In genomic region chr11:1882265-1883238, GRCh38 we compare ENCODE assay signal across 8 cellular contexts. TPM values are rescaled to one million over a fixed set of nuclear protein-coding genes. Genes with fewer than 3 reads are reported as not detected.
DNase-seq lines count a peak whose midpoint lies in the region; ATAC-seq and TF ChIP-seq lines count a peak whose summit lies in the region.

No MANE protein-coding gene starts in this region.

- H3K9me3 ChIP-seq in Panc1 (ENCODE audit: control insufficient read depth, insufficient read depth, low read depth, low read length) (no peaks in the 10 kb centered on the region), neutrophil (no peaks in the 10 kb centered on the region)

- ATAC-seq in Panc1 (peak; percentile 93), HG03439 (IDR thresholded peaks at IDR 0.05; ENCODE audit: unreplicated experiment) (no peak)

- in situ Hi-C loops in Panc1 (cut with HindIII; ENCODE audit: low pct_unique_long_range_greater_than_20kb, low sequenced_read_pairs) = no loop called here

- POLR2A ChIA-PET in GM10248 (lab: Yijun Ruan, JAX) = interaction anchor here (0.6 to 0.8 kb wide), 2 partner anchors 34 to 38 kb away, joined by 3 read pairs; no protein-coding TSS in a partner anchor
- POLR2A ChIA-PET in Panc1 (lab: Charles Lee) = interaction anchor here (0.6 kb wide), 1 partner anchor 65 kb away, joined by 5 read pairs; no protein-coding TSS in a partner anchor

- H3K27me3 ChIP-seq in Panc1 (ENCODE audit: control insufficient read depth, insufficient read depth, low read length) = no peaks in the 10 kb centered on the region
- H3K27me3 ChIP-seq in neutrophil = peaks cover 16% of the 10 kb centered on the region

- H3K4me3 ChIP-seq in Panc1 (ENCODE audit: low read depth in 2 of 2, low read length in 2 of 2) = no peak overlapping the region
- H3K4me3 ChIP-seq in neutrophil (ENCODE audit: low read depth in 1 of 2, low read length in 1 of 2) = no peak overlapping the region

- intact Hi-C loops in Panc1 (cut with micrococcal nuclease; ENCODE audit: unreplicated experiment) = loop anchor here (2.0 kb wide), 1 partner anchor 268 kb away; no protein-coding TSS in a partner anchor

- H3K36me3 ChIP-seq in Panc1 (ENCODE audit: control insufficient read depth, insufficient read depth, low read length) = no peaks in the 10 kb centered on the region
- peaks cover 100% of the 10 kb centered on the region for H3K36me3 ChIP-seq in neutrophil

- TF ChIP-seq CTCF in GM10248 (IDR thresholded peaks at IDR 0.05; ENCODE audit: control extremely low read depth, extremely low read depth, low read depth, missing control alignments) = peak; percentile 96
- TF ChIP-seq CTCF in Panc1 (IDR thresholded peaks at IDR 0.05) = peak; percentile 100
- TF ChIP-seq CTCF in neutrophil (IDR thresholded peaks at IDR 0.05) = peak; percentile 83

- H3K4me1 ChIP-seq in Panc1 (ENCODE audit: control insufficient read depth, insufficient read depth, low read length) (peaks cover 2% of the 10 kb centered on the region; the same call in 1 of the 2 replicates), neutrophil (ENCODE audit: control insufficient read depth in 1 of 2, insufficient read depth in 1 of 2, low read depth in 1 of 2, low read length in 1 of 2) (peaks cover 38 to 63% of the 10 kb centered on the region in 2 experiments)

- BruUV-seq in Panc1 (replicated peaks; lab: Mats Ljungman, UMichigan) = no TSS peak

- CTCF ChIA-PET in GM10248 (lab: Yijun Ruan, JAX) = interaction anchor here (0.6 to 4.5 kb wide), 49 partner anchors 9 to 272 kb away, joined by 3 to 38 read pairs (median 6); partner anchors contain the start of genes H19, LSP1, MRPL23 and PRR33
- CTCF ChIA-PET in Panc1 (lab: Charles Lee) = interaction anchor here (0.6 to 2.7 kb wide), 38 partner anchors 8 to 301 kb away, joined by 3 to 26 read pairs (median 4); partner anchors contain the start of genes SYT8 and TNNT3

- DNase-seq in GM10248 (ENCODE audit: extremely low spot score) (peak; percentile 90), HPDE6-E6E7 (ENCODE audit: extremely low spot score) (peak; percentile 71), Panc1 (ENCODE audit: low read depth, low spot score) (peak; percentile 22), activated T-helper 1 cell treated with Interleukin-2 at 50 U/mL for 16 hours (ENCODE audit: low read depth) (peak; percentile 67), fibroblast of peridontal ligament (ENCODE audit: extremely low read depth) (peak; percentile 53), stromal cell of bone marrow (ENCODE audit: low read depth) (peak; percentile 45)

- H3K27ac ChIP-seq in Panc1 (ENCODE audit: low read length) = no peak overlapping the region
- H3K27ac ChIP-seq in neutrophil = peak overlapping the region; percentile 64

RNA-seq across cellular contexts. Expression of gene PRR33, which starts 9.1 kb away (rescaled TPM):
- not detected for total RNA-seq in Panc1 (2021; ENCODE audit: unreplicated experiment)
- not detected for polyA plus RNA-seq in Panc1 (2012; ENCODE audit: insufficient read length)

RNA-seq across cellular contexts. Expression of gene LSP1, which starts 29.7 kb away (rescaled TPM):
- total RNA-seq in Panc1 (2021; ENCODE audit: unreplicated experiment) = 0.90 TPM
- 1.3 TPM for polyA plus RNA-seq in Panc1 (2012; ENCODE audit: insufficient read length)

RNA-seq across cellular contexts. Expression of gene TNNT3, which starts 37.0 kb away (rescaled TPM):
- 0.41 TPM for total RNA-seq in Panc1 (2021; ENCODE audit: unreplicated experiment)
- polyA plus RNA-seq in Panc1 (2012; ENCODE audit: insufficient read length) = not detected

RNA-seq across cellular contexts. Expression of gene TNNI2, which starts 43.8 kb away (rescaled TPM):
- 0.46 TPM for total RNA-seq in Panc1 (2021; ENCODE audit: unreplicated experiment)
- polyA plus RNA-seq in Panc1 (2012; ENCODE audit: insufficient read length) = 0.64 TPM

RNA-seq across cellular contexts. Expression of gene SYT8, which starts 47.8 kb away (rescaled TPM):
- 3.5 TPM for total RNA-seq in Panc1 (2021; ENCODE audit: unreplicated experiment)
- 1.9 TPM for polyA plus RNA-seq in Panc1 (2012; ENCODE audit: insufficient read length)

Comparison
In these comparisons a context has a peak if more than half of its experiments do, and no peak if none do; other contexts are left out.
1. DNase-seq: peak in every context shown above with its lines; median percentile 90 in GM10248; 71 in HPDE6-E6E7; 67 in activated T-helper 1 cell treated with Interleukin-2 at 50 U/mL for 16 hours; 53 in fibroblast of peridontal ligament; 45 in stromal cell of bone marrow; 22 in Panc1.